In genomic region chr2:95017308-95017630, GRCh38 we compare ENCODE assay signal across 14 cellular contexts. TPM values are rescaled to one million over a fixed set of nuclear protein-coding genes. Genes with fewer than 3 reads are reported as not detected.
DNase-seq lines count a peak whose midpoint lies in the region; ATAC-seq and TF ChIP-seq lines count a peak whose summit lies in the region.
"Had no signal": no experiment of that assay in that cellular context is flagged by ENCODE, and none has a peak within 500 bp of the region (broad histone marks: within the 10 kb centered on the region; RNA-seq: fewer than 3 reads in every experiment).

No MANE protein-coding gene starts in this region.

- peaks cover 46% of the 10 kb centered on the region for H3K27me3 Mint-ChIP-seq in nephron (ENCODE audit: low read depth)

- no peaks in the 10 kb centered on the region for H3K36me3 Mint-ChIP-seq in nephron (ENCODE audit: low read depth)

- H3K9me3 ChIP-seq in upper lobe of right lung: no peaks in the 10 kb centered on the region

- H3K4me1 Mint-ChIP-seq in nephron: peaks cover 37% of the 10 kb centered on the region

- H3K9me3 Mint-ChIP-seq in nephron: peaks cover 2% of the 10 kb centered on the region

- H3K27me3 ChIP-seq in upper lobe of right lung: no peaks in the 10 kb centered on the region

- no peak overlapping the region for H3K4me3 ChIP-seq in upper lobe of right lung

- H3K36me3 ChIP-seq in upper lobe of right lung: no peaks in the 10 kb centered on the region

- H3K4me1 ChIP-seq in upper lobe of right lung: no peaks in the 10 kb centered on the region

- DNase-seq in Right ventricle myocardium inferior (ENCODE audit: missing footprints) (peak; percentile 31), Right ventricle myocardium superior (no peak), left colon (no peak), upper lobe of right lung (no peak)
- no peak for DNase-seq in stimulated activated naive CD4-positive, alpha-beta T cell treated with Interleukin-2 at 50 U/mL for 16 hours (lab: John Stamatoyannopoulos, UW)
- DNase-seq: C1 segment of cervical spinal cord, EL, NCI-H1048, NCI-H146, NCI-H345 had no signal

- TF ChIP-seq CTCF in nephron (IDR thresholded peaks at IDR 0.05; ENCODE audit: unreplicated experiment in 3 of 3) (no peak), upper lobe of right lung (IDR thresholded peaks at IDR 0.05) (no peak)

- H3K4me3 Mint-ChIP-seq in nephron: no peak overlapping the region

- ATAC-seq in Right ventricle myocardium inferior (no peak), Right ventricle myocardium superior (ENCODE audit: poor library complexity) (no peak), left colon (no peak), upper lobe of right lung (no peak)

- H3K27ac ChIP-seq in cingulate gyrus (ENCODE audit: low read depth, low read length) (peak overlapping the region; percentile 11), upper lobe of right lung (no peak overlapping the region)

- H3K27ac Mint-ChIP-seq in nephron: peak overlapping the region in 2 of 3 experiments; percentile 25 to 71

- intact Hi-C loops in Right ventricle myocardium inferior (cut with DNase I) (no loop called here), Right ventricle myocardium superior (cut with DNase I) (no loop called here), left colon (cut with DNase I, micrococcal nuclease) (no loop called here), upper lobe of right lung (cut with DNase I) (no loop called here)

RNA-seq across cellular contexts. Expression of gene MAL, which starts 8.2 kb away (rescaled TPM):
- total RNA-seq in Right ventricle myocardium inferior: 8.7 TPM
- 5.5 TPM for total RNA-seq in Right ventricle myocardium superior
- 1 to 10 TPM; 1.6 to 4.2 TPM for total RNA-seq in left colon
- 21.2 TPM for total RNA-seq in upper lobe of right lung
- total RNA-seq: MCF 10A, SK-MEL-5 had no signal
